In the genomic region with DNA sequence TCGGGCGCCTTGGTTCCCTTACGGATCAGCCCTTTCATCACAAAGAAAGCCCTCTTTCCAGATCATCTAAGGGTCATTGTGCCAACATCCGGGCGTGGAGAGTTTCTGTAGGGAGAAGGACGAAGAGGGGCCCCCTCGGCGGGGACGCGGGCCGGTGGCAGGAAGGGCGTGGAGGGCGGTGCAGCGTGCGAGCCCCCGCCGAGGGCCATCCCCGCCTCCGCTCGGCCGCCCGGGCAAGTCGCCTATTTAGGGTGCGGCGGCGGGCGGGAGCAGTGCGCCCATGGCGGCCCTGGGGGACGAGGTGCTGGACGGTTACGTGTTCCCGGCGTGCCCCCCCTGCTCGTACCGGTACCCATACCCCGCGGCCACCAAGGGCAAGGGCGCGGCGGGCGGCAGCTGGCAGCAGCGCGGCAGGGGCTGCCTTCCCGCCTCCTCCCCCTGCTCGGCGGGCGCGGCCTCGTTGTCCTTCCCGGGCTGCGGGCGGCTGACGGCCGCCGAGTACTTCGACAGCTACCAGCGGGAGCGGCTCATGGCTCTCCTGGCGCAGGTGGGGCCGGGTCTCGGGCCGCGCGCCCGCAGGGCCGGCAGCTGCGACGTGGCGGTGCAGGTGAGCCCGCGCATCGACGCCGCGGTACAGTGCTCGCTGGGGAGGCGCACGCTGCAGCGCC, we compare ENCODE assay signal across 8 cellular contexts. TPM values are rescaled to one million over a fixed set of nuclear protein-coding genes. Genes with fewer than 3 reads are reported as not detected.
A peak's percentile ranks its signal among the peaks of the same experiment; 100 is the strongest.
DNase-seq lines count a peak whose midpoint lies in the region; ATAC-seq and TF ChIP-seq lines count a peak whose summit lies in the region.

A gene with protein sequence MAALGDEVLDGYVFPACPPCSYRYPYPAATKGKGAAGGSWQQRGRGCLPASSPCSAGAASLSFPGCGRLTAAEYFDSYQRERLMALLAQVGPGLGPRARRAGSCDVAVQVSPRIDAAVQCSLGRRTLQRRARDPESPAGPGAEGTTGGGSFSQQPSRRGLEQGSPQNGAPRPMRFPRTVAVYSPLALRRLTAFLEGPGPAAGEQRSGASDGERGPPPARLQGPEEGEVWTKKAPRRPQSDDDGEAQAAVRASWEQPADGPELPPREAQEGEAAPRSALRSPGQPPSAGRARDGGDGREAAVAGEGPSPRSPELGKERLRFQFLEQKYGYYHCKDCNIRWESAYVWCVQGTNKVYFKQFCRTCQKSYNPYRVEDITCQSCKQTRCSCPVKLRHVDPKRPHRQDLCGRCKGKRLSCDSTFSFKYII (plus strand): TSS at position 241 of the 668 bp plus-strand sequence. CDS start 40 bp downstream, at position 281.

- no peak for TF ChIP-seq POLR2A in esophagus squamous epithelium (IDR thresholded peaks at IDR 0.05)
- TF ChIP-seq POLR2A in prostate gland (IDR thresholded peaks at IDR 0.05) = no peak

- H3K27ac ChIP-seq in esophagus squamous epithelium = no peak within 1 kb of the TSS
- no peak within 1 kb of the TSS for H3K27ac ChIP-seq in prostate gland

- intact Hi-C loops in esophagus squamous epithelium (cut with DNase I) = no loop called here
- intact Hi-C loops in prostate gland (cut with DNase I) = no loop called here

- peak; percentile 20 for DNase-seq in GM03348 (ENCODE audit: low spot score)
- peak; percentile 2 for DNase-seq in SW480 (ENCODE audit: low spot score)
- DNase-seq in esophagus squamous epithelium (lab: John Stamatoyannopoulos, UW) = no peak
- no peak for DNase-seq in prostate gland (ENCODE audit: low spot score)
- DNase-seq in A172 (ENCODE audit: low spot score) = no peak
- no peak for DNase-seq in NAMALWA (ENCODE audit: low spot score)
- no peak for DNase-seq in HEK293T (ENCODE audit: extremely low spot score)

- no peaks in the 10 kb centered on the region for H3K9me3 ChIP-seq in esophagus squamous epithelium
- H3K9me3 ChIP-seq in prostate gland = no peaks in the 10 kb centered on the region

- ATAC-seq in HG03520 (IDR thresholded peaks at IDR 0.05; ENCODE audit: unreplicated experiment) = no peak

- H3K4me3 ChIP-seq in esophagus squamous epithelium (peak within 1 kb of the TSS; percentile 15 to 57 (median 38)), prostate gland (peak within 1 kb of the TSS; percentile 17 to 20)

- CTCF ChIA-PET in HEK293T (lab: Yijun Ruan, JAX) = no interaction called here

- POLR2A ChIA-PET in HEK293T (lab: Yijun Ruan, JAX) = no interaction called here

- 1% methylated on average over 7 of the region's 80 CpGs; no CpG with 5 or more reads in 1 of the 2 donors for WGBS in esophagus squamous epithelium, 2 donors
- WGBS in prostate gland = 3% methylated on average over 35 of the region's 80 CpGs

- no peaks in the 10 kb centered on the region for H3K36me3 ChIP-seq in esophagus squamous epithelium
- no peaks in the 10 kb centered on the region for H3K36me3 ChIP-seq in prostate gland

- no peak for TF ChIP-seq CTCF in esophagus squamous epithelium (IDR thresholded peaks at IDR 0.05)
- no peak for TF ChIP-seq CTCF in prostate gland (IDR thresholded peaks at IDR 0.05)

- H3K27me3 ChIP-seq in esophagus squamous epithelium = peaks cover 0 to 74% (median 4%) of the 10 kb centered on the region in 4 donors
- H3K27me3 ChIP-seq in prostate gland (replicated peaks; ENCODE audit: insufficient read depth) = no peaks in the 10 kb centered on the region

- H3K4me1 ChIP-seq in esophagus squamous epithelium (peaks cover 0 to 17% (median 12%) of the 10 kb centered on the region in 3 donors), prostate gland (replicated peaks) (no peaks in the 10 kb centered on the region)

TF ChIP-seq in HEK293T, 16 proteins besides CTCF, POLR2A, EP300 and RAD21:
- TF ChIP-seq ZNF384 (IDR thresholded peaks at IDR 0.05) (no peak), ELF4 (IDR thresholded peaks at IDR 0.05) (no peak), LEF1 (IDR thresholded peaks at IDR 0.05; ENCODE audit: borderline replicate concordance) (no peak), NFRKB (IDR thresholded peaks at IDR 0.05) (no peak), SUZ12 (IDR thresholded peaks at IDR 0.05) (no peak), TARDBP (IDR thresholded peaks at IDR 0.05) (no peak), ARNT (IDR thresholded peaks at IDR 0.05) (no peak), L3MBTL2 (conservative IDR thresholded peaks at IDR 0.05) (no peak), CTBP1 (IDR thresholded peaks at IDR 0.05; ENCODE audit: borderline replicate concordance) (no peak), HDGF (IDR thresholded peaks at IDR 0.05; ENCODE audit: borderline replicate concordance) (no peak)
TF ChIP-seq in HEK293T: peak in this region for 0.

RNA-seq across cellular contexts. Expression of the gene that starts here (rescaled TPM):
- total RNA-seq in esophagus squamous epithelium (not detected), prostate gland (1 to 10 TPM in 1 of 2 donors, not detected in 1; 1.7 TPM)
- total RNA-seq in A172 (2014; rRNA removed; shearing (Covaris generic)) = not detected in 2 replicates

Comparison
In these comparisons a context has a peak if more than half of its experiments do, and no peak if none do; other contexts are left out.
1. DNase-seq: peak in GM03348 (single experiment) and SW480 (single experiment); none in esophagus squamous epithelium (single experiment), prostate gland (single experiment), A172 (single experiment), NAMALWA (single experiment) and HEK293T (single experiment).